In genomic region chr2:20635698-20636584, GRCh38 we compare ENCODE assay signal across 8 cellular contexts. TPM values are rescaled to one million over a fixed set of nuclear protein-coding genes. Genes with fewer than 3 reads are reported as not detected.
DNase-seq lines count a peak whose midpoint lies in the region; ATAC-seq and TF ChIP-seq lines count a peak whose summit lies in the region.

No MANE protein-coding gene starts in this region.

- peak; percentile 59 to 89 (median 85) for TF ChIP-seq CTCF in body of pancreas (IDR thresholded peaks at IDR 0.05)

- DNase-seq in EH (ENCODE audit: low read depth) (peak; percentile 79), Kasumi-1 (lab: John Stamatoyannopoulos, UW) (peak; percentile 6 to 55), SK-N-DZ (ENCODE audit: low spot score) (peak; percentile 78), body of pancreas (peak; percentile 78 to 83 (median 82)), iPS DF 6.9 (ENCODE audit: low read depth, low spot score) (peak; percentile 66), sciatic nerve (ENCODE audit: low spot score) (peak; percentile 94)

- H3K27me3 ChIP-seq in body of pancreas (no peaks in the 10 kb centered on the region), iPS DF 6.9 (ENCODE audit: control insufficient read depth, insufficient read depth, low read length) (no peaks in the 10 kb centered on the region)

- ATAC-seq in GM21619 (IDR thresholded peaks at IDR 0.05; ENCODE audit: unreplicated experiment) (peak; percentile 74), body of pancreas (peak; percentile 81), sciatic nerve (peak; percentile 93), HG02571 (IDR thresholded peaks at IDR 0.05; ENCODE audit: unreplicated experiment) (no peak)

- H3K4me1 ChIP-seq in body of pancreas (peaks cover 30% of the 10 kb centered on the region), iPS DF 6.9 (ENCODE audit: control insufficient read depth, insufficient read depth, low read length) (peaks cover 2% of the 10 kb centered on the region; the same call in 1 of the 2 replicates)

- peaks cover 0 to 1% of the 10 kb centered on the region in 2 donors for H3K36me3 ChIP-seq in body of pancreas (replicated peaks in 1 of 2; ENCODE audit: insufficient read depth in 1 of 2, low read depth in 2 of 2)
- H3K36me3 ChIP-seq in iPS DF 6.9 (ENCODE audit: control insufficient read depth, insufficient read depth, low read length), result no peaks in the 10 kb centered on the region

- intact Hi-C loops in body of pancreas (cut with DNase I), result no loop called here
- intact Hi-C loops in sciatic nerve (cut with DNase I), result loop anchor here (2.0 kb wide), 1 partner anchor 195 kb away; no protein-coding TSS in a partner anchor

- 34 to 42% methylated on average over 32 of the region's 32 CpGs for WGBS in body of pancreas, 2 donors
- no CpG with 5 or more reads among the region's 32 CpGs for WGBS in iPS DF 6.9 (ENCODE audit: insufficient coverage, insufficient read length)

- H3K4me3 ChIP-seq in body of pancreas (no peak overlapping the region), iPS DF 6.9 (ENCODE audit: low read length) (no peak overlapping the region)

- H3K9me3 ChIP-seq in body of pancreas (no peaks in the 10 kb centered on the region), iPS DF 6.9 (ENCODE audit: control insufficient read depth, insufficient read depth, low read length) (no peaks in the 10 kb centered on the region)

- peak overlapping the region in 3 of 4 donors; percentile 75 to 86 (median 84) for H3K27ac ChIP-seq in body of pancreas
- no peak overlapping the region for H3K27ac ChIP-seq in iPS DF 6.9 (ENCODE audit: low read length)

- TF ChIP-seq POLR2A in body of pancreas (IDR thresholded peaks at IDR 0.05), result no peak

RNA-seq across cellular contexts. Expression of gene HS1BP3, which starts 15.0 kb away (rescaled TPM):
- polyA plus RNA-seq in SK-N-DZ (2014; cell fraction: cytosol; rRNA removed), result 10.6 and 18.1 TPM in 2 replicates
- polyA plus RNA-seq in SK-N-DZ (2014; cell fraction: nucleus; rRNA removed), result 12.7 and 17.9 TPM in 2 replicates
- total RNA-seq in body of pancreas (10 to 100 TPM; 21.1 to 23.1 TPM), sciatic nerve (23.2 TPM)

RNA-seq across cellular contexts. Expression of gene GDF7, which starts 31.0 kb away (rescaled TPM):
- polyA plus RNA-seq in SK-N-DZ (2014; cell fraction: cytosol; rRNA removed), result not detected in 2 replicates
- 0.14 TPM in 1 of 2 replicates, not detected in the other for polyA plus RNA-seq in SK-N-DZ (2014; cell fraction: nucleus; rRNA removed)
- 1 to 10 TPM; 2.0 to 7.3 TPM for total RNA-seq in body of pancreas
- total RNA-seq in sciatic nerve, result 7.6 TPM

Comparison
In these comparisons a context has a peak if more than half of its experiments do, and no peak if none do; other contexts are left out.
1. DNase-seq: peak in every context shown above with its lines; median percentile 94 in sciatic nerve; 82 in body of pancreas; 79 in EH; 78 in SK-N-DZ; 66 in iPS DF 6.9; 30 in Kasumi-1.